Comparison of ENCODE assay signal across 25 cellular contexts in the genomic region with DNA sequence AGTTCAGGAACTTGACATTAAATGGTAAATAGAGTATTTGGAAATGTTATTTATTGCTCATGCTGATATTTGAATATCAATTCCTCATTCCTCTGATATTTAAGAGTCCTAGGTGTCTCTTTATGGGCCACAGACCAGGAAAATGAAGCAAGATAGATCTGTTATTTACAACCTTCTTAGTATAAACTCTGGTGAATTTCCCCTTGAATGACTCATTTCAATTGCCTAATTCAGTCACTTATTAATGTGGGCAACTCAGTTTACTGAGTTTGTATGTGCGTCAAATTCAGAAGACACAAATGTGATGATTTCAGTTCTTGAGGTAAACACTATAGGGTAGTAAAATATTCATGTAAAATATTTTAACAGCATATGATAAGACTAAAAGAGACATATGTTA.
"Had no signal": no experiment of that assay in that cellular context is flagged by ENCODE, and none has a peak within 500 bp of the region (broad histone marks: within the 10 kb centered on the region; RNA-seq: fewer than 3 reads in every experiment).

No MANE protein-coding gene starts in this region.

- H3K27me3 ChIP-seq: colonic mucosa, gastrocnemius medialis, heart left ventricle, hepatocyte, neutrophil, pancreas, right lobe of liver, tibial nerve, upper lobe of left lung had no signal

- DNase-seq: colonic mucosa; effector memory CD4-positive, alpha-beta T cell; gastrocnemius medialis; heart left ventricle; kidney; left colon; left ventricle myocardium inferior; lower lobe of right lung; mucosa of descending colon; naive B cell; pancreas; right lobe of liver; small intestine; stimulated activated CD4-positive, alpha-beta T cell treated with anti-CD3 and anti-CD28 coated beads, Interleukin-15, amount 100 ng/mL, for 24 hours; stimulated activated CD4-positive, alpha-beta T cell treated with anti-CD3 and anti-CD28 coated beads, Interleukin-2, amount 100 ng/mL, for 48 hours; stimulated activated naive B cell treated with anti-CD40 and anti-IgM and Interleukin-4, amounts not matched to agents 10 μg/mL and 1 μg/mL and 100 μg/mL, for 72 hours; upper lobe of left lung had no signal

- H3K4me3 Mint-ChIP-seq: dendritic cell treated with granulocyte-macrophage colony-stimulating factor and Interleukin-4, amounts not matched to agents 40 ng/mL and 50 ng/mL, for 4 days; naive B cell; natural killer cell treated with Interleukin-12 subunit alpha and Interleukin-12 subunit beta and Interleukin-15 and Interleukin-18, amount 100 ng/mL, for 72 hours; neural crest cell; stimulated activated naive B cell treated with anti-CD40 and anti-IgM and Interleukin-4, amounts not matched to agents 10 μg/mL and 1 μg/mL and 100 μg/mL, for 72 hours; stimulated activated naive CD8-positive, alpha-beta T cell treated with anti-CD3 and anti-CD28 coated beads, Interleukin-15, Interleukin-2, amounts not matched to agents 100 ng/mL and 50 ng/mL, for 24 hours had no signal

- H3K36me3 ChIP-seq: colonic mucosa, gastrocnemius medialis, heart left ventricle, left ventricle myocardium inferior, lower lobe of right lung, neutrophil, pancreas, right lobe of liver, thoracic aorta, tibial nerve, upper lobe of left lung had no signal

- H3K4me1 ChIP-seq: colonic mucosa, gastrocnemius medialis, heart left ventricle, left ventricle myocardium inferior, lower lobe of right lung, pancreas, right lobe of liver, tibial nerve, upper lobe of left lung had no signal

- H3K27ac ChIP-seq: colonic mucosa, gastrocnemius medialis, heart left ventricle, hepatocyte, left ventricle myocardium inferior, lower lobe of right lung, neutrophil, pancreas, right lobe of liver, thoracic aorta, tibial nerve, upper lobe of left lung had no signal

- H3K9me3 ChIP-seq: colonic mucosa, gastrocnemius medialis, lower lobe of right lung, mucosa of descending colon, neutrophil, pancreas, right lobe of liver, thoracic aorta, tibial nerve, upper lobe of left lung had no signal

- H3K36me3 Mint-ChIP-seq: naive B cell; stimulated activated naive B cell treated with anti-CD40 and anti-IgM and Interleukin-4, amounts not matched to agents 10 μg/mL and 1 μg/mL and 100 μg/mL, for 72 hours had no signal

- H3K4me1 Mint-ChIP-seq: naive B cell; neural crest cell; stimulated activated naive B cell treated with anti-CD40 and anti-IgM and Interleukin-4, amounts not matched to agents 10 μg/mL and 1 μg/mL and 100 μg/mL, for 72 hours had no signal

- H3K27ac Mint-ChIP-seq: dendritic cell treated with granulocyte-macrophage colony-stimulating factor and Interleukin-4, amounts not matched to agents 40 ng/mL and 50 ng/mL, for 4 days; naive B cell; natural killer cell treated with Interleukin-12 subunit alpha and Interleukin-12 subunit beta and Interleukin-15 and Interleukin-18, amount 100 ng/mL, for 72 hours; stimulated activated naive B cell treated with anti-CD40 and anti-IgM and Interleukin-4, amounts not matched to agents 10 μg/mL and 1 μg/mL and 100 μg/mL, for 72 hours; stimulated activated naive CD8-positive, alpha-beta T cell treated with anti-CD3 and anti-CD28 coated beads, Interleukin-15, Interleukin-2, amounts not matched to agents 100 ng/mL and 50 ng/mL, for 24 hours had no signal

- H3K27me3 Mint-ChIP-seq: dendritic cell treated with granulocyte-macrophage colony-stimulating factor and Interleukin-4, amounts not matched to agents 40 ng/mL and 50 ng/mL, for 4 days; naive B cell; natural killer cell treated with Interleukin-12 subunit alpha and Interleukin-12 subunit beta and Interleukin-15 and Interleukin-18, amount 100 ng/mL, for 72 hours; stimulated activated naive B cell treated with anti-CD40 and anti-IgM and Interleukin-4, amounts not matched to agents 10 μg/mL and 1 μg/mL and 100 μg/mL, for 72 hours; stimulated activated naive CD8-positive, alpha-beta T cell treated with anti-CD3 and anti-CD28 coated beads, Interleukin-15, Interleukin-2, amounts not matched to agents 100 ng/mL and 50 ng/mL, for 24 hours had no signal

- ATAC-seq: gastrocnemius medialis; heart left ventricle; left colon; lower lobe of right lung; mucosa of descending colon; natural killer cell treated with Interleukin-12 subunit alpha and Interleukin-12 subunit beta and Interleukin-15 and Interleukin-18, amount 100 ng/mL, for 72 hours; pancreas; stimulated activated naive B cell treated with anti-CD40 and anti-IgM and Interleukin-4, amounts not matched to agents 10 μg/mL and 1 μg/mL and 100 μg/mL, for 72 hours had no signal

- H3K4me3 ChIP-seq: colonic mucosa, gastrocnemius medialis, heart left ventricle, hepatocyte, left ventricle myocardium inferior, lower lobe of right lung, mucosa of descending colon, pancreas, right lobe of liver, thoracic aorta, tibial nerve, upper lobe of left lung had no signal

- H3K9me3 Mint-ChIP-seq: dendritic cell treated with granulocyte-macrophage colony-stimulating factor and Interleukin-4, amounts not matched to agents 40 ng/mL and 50 ng/mL, for 4 days; neural crest cell; stimulated activated naive B cell treated with anti-CD40 and anti-IgM and Interleukin-4, amounts not matched to agents 10 μg/mL and 1 μg/mL and 100 μg/mL, for 72 hours had no signal
